ENCODE assay signal across 8 cellular contexts in genomic region chr2:183248866-183249567, GRCh38.
DNase-seq lines count a peak whose midpoint lies in the region; ATAC-seq and TF ChIP-seq lines count a peak whose summit lies in the region.

No MANE protein-coding gene starts in this region.

- H3K4me1 ChIP-seq in colonic mucosa = no peaks in the 10 kb centered on the region
- H3K4me1 ChIP-seq in mucosa of descending colon (ENCODE audit: low read depth) = no peaks in the 10 kb centered on the region
- no peaks in the 10 kb centered on the region for H3K4me1 ChIP-seq in ovary (ENCODE audit: insufficient read depth)

- TF ChIP-seq POLR2A in ovary (IDR thresholded peaks at IDR 0.05) = no peak

- TF ChIP-seq EP300 in ovary (IDR thresholded peaks at IDR 0.05) = no peak

- CTCF ChIA-PET in HEK293T (lab: Yijun Ruan, JAX) = interaction anchor here (0.7 to 1.4 kb wide), 3 partner anchors 9 to 246 kb away, joined by 3 to 4 read pairs (median 4); no protein-coding TSS in a partner anchor

- DNase-seq in GM04504 (ENCODE audit: low read depth) (peak; percentile 3), HEK293T (ENCODE audit: extremely low spot score) (peak; percentile 15), NCI-H446 (lab: John Stamatoyannopoulos, UW) (peak; percentile 47 to 57), colonic mucosa (no peak), mucosa of descending colon (peak in 1 of 3 donors; percentile 3), OCI-M2 (lab: John Stamatoyannopoulos, UW; ENCODE audit: unreplicated experiment) (no peak), substantia nigra (lab: John Stamatoyannopoulos, UW) (no peak), ovary (no peak)

- POLR2A ChIA-PET in HEK293T (lab: Yijun Ruan, JAX) = no interaction called here

- peak; percentile 49 for TF ChIP-seq CTCF in colonic mucosa (IDR thresholded peaks at IDR 0.05)
- no peak for TF ChIP-seq CTCF in mucosa of descending colon (IDR thresholded peaks at IDR 0.05)
- no peak for TF ChIP-seq CTCF in ovary (IDR thresholded peaks at IDR 0.05)

- H3K27me3 ChIP-seq in colonic mucosa (no peaks in the 10 kb centered on the region), ovary (no peaks in the 10 kb centered on the region)

- H3K36me3 ChIP-seq in colonic mucosa = no peaks in the 10 kb centered on the region
- no peaks in the 10 kb centered on the region for H3K36me3 ChIP-seq in mucosa of descending colon (ENCODE audit: low read depth)
- no peaks in the 10 kb centered on the region for H3K36me3 ChIP-seq in ovary

- H3K9ac ChIP-seq in colonic mucosa (ENCODE audit: low read depth in 2 of 2, low read length in 2 of 2) = no peak overlapping the region

- 4 to 6% (median 4%) methylated on average over 1 of the region's 1 CpG for WGBS in ovary, 3 donors

- no peaks in the 10 kb centered on the region for H3K9me3 ChIP-seq in colonic mucosa
- H3K9me3 ChIP-seq in mucosa of descending colon = no peaks in the 10 kb centered on the region
- H3K9me3 ChIP-seq in ovary = no peaks in the 10 kb centered on the region

- no peak overlapping the region for H3K4me3 ChIP-seq in colonic mucosa
- H3K4me3 ChIP-seq in mucosa of descending colon = no peak overlapping the region
- H3K4me3 ChIP-seq in ovary = no peak overlapping the region

- no peak overlapping the region for H3K27ac ChIP-seq in colonic mucosa
- H3K27ac ChIP-seq in substantia nigra (ENCODE audit: low read depth, low read length, poor library complexity, severe bottlenecking) = no peak overlapping the region
- no peak overlapping the region for H3K27ac ChIP-seq in ovary

- intact Hi-C loops in colonic mucosa (cut with DNase I) (no loop called here), mucosa of descending colon (cut with DNase I, micrococcal nuclease) (no loop called here), ovary (cut with DNase I) (no loop called here)

- peak; percentile 47 for ATAC-seq in mucosa of descending colon

TF ChIP-seq in HEK293T, 16 proteins besides CTCF, POLR2A, EP300 and RAD21:
- TF ChIP-seq PKNOX1 (IDR thresholded peaks at IDR 0.05) (no peak), BHLHE40 (IDR thresholded peaks at IDR 0.05; ENCODE audit: borderline replicate concordance) (no peak), LEF1 (IDR thresholded peaks at IDR 0.05; ENCODE audit: borderline replicate concordance) (no peak), ZNF384 (IDR thresholded peaks at IDR 0.05) (no peak), NFRKB (IDR thresholded peaks at IDR 0.05) (no peak), CTBP1 (IDR thresholded peaks at IDR 0.05; ENCODE audit: borderline replicate concordance) (no peak), SP1 (IDR thresholded peaks at IDR 0.05) (no peak), SUZ12 (IDR thresholded peaks at IDR 0.05) (no peak), ELF4 (IDR thresholded peaks at IDR 0.05) (no peak), L3MBTL2 (conservative IDR thresholded peaks at IDR 0.05) (no peak)

Comparison
In these comparisons a context has a peak if more than half of its experiments do, and no peak if none do; other contexts are left out.
1. DNase-seq: peak in GM04504 (single experiment), HEK293T (single experiment) and NCI-H446 (2 of 2); none in colonic mucosa (single experiment), OCI-M2 (single experiment), substantia nigra (0 of 49) and ovary (0 of 5).